In the genomic region with DNA sequence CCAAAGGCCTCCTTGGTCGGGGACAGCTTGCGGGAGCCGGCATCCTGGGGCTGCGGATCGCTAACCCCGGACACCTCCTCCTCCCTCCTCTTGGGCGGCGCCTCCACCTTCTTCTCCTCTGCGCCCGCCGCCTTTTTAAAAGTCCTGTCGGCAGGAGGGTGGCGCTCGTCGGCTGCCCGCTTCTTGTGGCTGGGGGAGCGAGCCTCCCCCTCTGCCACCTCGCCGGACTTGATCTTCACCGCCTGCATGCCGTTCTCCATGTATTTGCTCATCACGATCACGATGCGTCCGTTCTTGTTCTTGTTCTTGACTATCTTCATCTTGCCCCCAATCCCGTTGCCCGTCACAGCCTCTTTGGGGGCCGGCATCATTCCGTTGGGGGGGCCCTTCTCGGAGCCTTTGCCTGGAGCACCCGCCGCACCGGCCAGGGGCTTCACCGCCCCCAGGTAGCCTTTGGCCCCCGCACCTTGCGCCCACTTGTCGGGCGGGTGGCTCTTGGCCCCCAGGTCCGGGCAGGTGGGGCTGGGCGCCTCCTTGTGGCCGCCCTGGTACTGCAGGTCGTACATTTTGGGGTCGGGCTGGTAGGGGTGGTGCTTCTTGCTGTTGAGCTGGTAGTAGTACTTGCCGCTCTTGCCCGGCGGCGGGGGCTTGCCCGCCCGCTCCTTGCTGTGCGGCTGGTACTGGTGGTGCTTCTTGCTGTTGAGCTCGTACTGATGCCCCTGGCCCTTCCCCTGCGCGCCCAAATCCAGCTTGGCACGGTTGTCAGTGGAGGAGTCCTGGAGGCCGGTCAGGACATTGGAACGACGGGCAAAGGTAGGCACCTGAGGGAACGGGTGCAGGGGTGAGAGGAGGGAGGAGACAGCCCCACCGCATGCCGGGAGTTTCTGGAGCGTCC, we compare ENCODE assay signal across 8 cellular contexts. TPM values are rescaled to one million over a fixed set of nuclear protein-coding genes. Genes with fewer than 3 reads are reported as not detected.
DNase-seq lines count a peak whose midpoint lies in the region; ATAC-seq and TF ChIP-seq lines count a peak whose summit lies in the region.

No MANE protein-coding gene starts in this region.

- H3K4me3 Mint-ChIP-seq in Calu3 (ENCODE audit: low read depth, unreplicated experiment) (peak overlapping the region; percentile 50), brain (peak overlapping the region; percentile 68 to 98 (median 73)), nephron progenitor cell (peak overlapping the region; percentile 61)

- intact Hi-C loops in Calu3 (cut with micrococcal nuclease; ENCODE audit: unreplicated experiment): loop anchor here (5.0 kb wide), 1 partner anchor 38 kb away; a partner anchor contains a TSS

- no peak for TF ChIP-seq EP300 in Ishikawa (IDR thresholded peaks at IDR 0.05; ENCODE audit: borderline replicate concordance)

- TSS peak; percentile 0 for BruUV-seq in Calu3 (replicated peaks; lab: Mats Ljungman, UMichigan)

- peaks cover 27% of the 10 kb centered on the region for H3K4me1 Mint-ChIP-seq in Calu3 (ENCODE audit: low read depth, unreplicated experiment)
- H3K4me1 Mint-ChIP-seq in brain: peaks cover 63% of the 10 kb centered on the region
- H3K4me1 Mint-ChIP-seq in nephron progenitor cell: peaks cover 44% of the 10 kb centered on the region

- H3K36me3 Mint-ChIP-seq in Calu3 (ENCODE audit: insufficient read depth, unreplicated experiment) (peaks cover 85% of the 10 kb centered on the region), brain (peaks cover 24% of the 10 kb centered on the region), nephron progenitor cell (ENCODE audit: low read depth) (peaks cover 4% of the 10 kb centered on the region)

- H3K27ac Mint-ChIP-seq in Calu3 (ENCODE audit: unreplicated experiment): peak overlapping the region; percentile 21
- H3K27ac Mint-ChIP-seq in brain: peak overlapping the region in 2 of 5 experiments; percentile 61 to 78
- H3K27ac Mint-ChIP-seq in nephron progenitor cell: no peak overlapping the region

- DNase-seq in Calu3 (no peak), nephron progenitor cell (peak; percentile 76), A172 (ENCODE audit: low spot score) (no peak), OCI-M2 (lab: John Stamatoyannopoulos, UW; ENCODE audit: unreplicated experiment) (no peak), NOMO-1 (lab: John Stamatoyannopoulos, UW; ENCODE audit: unreplicated experiment in 2 of 2) (no peak)

- no peaks in the 10 kb centered on the region for H3K9me3 Mint-ChIP-seq in Calu3 (ENCODE audit: low read depth, unreplicated experiment)
- H3K9me3 Mint-ChIP-seq in brain: peaks cover 0 to 3% (median 0%) of the 10 kb centered on the region in 5 experiments
- no peaks in the 10 kb centered on the region for H3K9me3 Mint-ChIP-seq in nephron progenitor cell

- peak; percentile 51; the same call in 1 of the 2 replicates for TF ChIP-seq RAD21 in Ishikawa (IDR thresholded peaks at IDR 0.05; ENCODE audit: low read depth)

- H3K27me3 Mint-ChIP-seq in Calu3 (ENCODE audit: unreplicated experiment) (peaks cover 5% of the 10 kb centered on the region), brain (peaks cover 17% of the 10 kb centered on the region), nephron progenitor cell (ENCODE audit: low read depth, poor library complexity) (peaks cover 84% of the 10 kb centered on the region)

- ATAC-seq in GM18858 (IDR thresholded peaks at IDR 0.05; ENCODE audit: unreplicated experiment): no peak

- TF ChIP-seq CTCF in Calu3 (IDR thresholded peaks at IDR 0.05; ENCODE audit: unreplicated experiment) (peak; percentile 88), brain (conservative IDR thresholded peaks at IDR 0.05) (peak; percentile 58 to 84), nephron progenitor cell (IDR thresholded peaks at IDR 0.05) (peak; percentile 89)

- CTCF ChIA-PET in Calu3 (lab: Charles Lee): interaction anchor here (0.9 to 1.2 kb wide), 2 partner anchors 10 to 24 kb away, joined by 3 read pairs; no protein-coding TSS in a partner anchor

TF ChIP-seq in Ishikawa, 13 proteins besides CTCF, POLR2A, EP300 and RAD21:
- TF ChIP-seq ZBTB7A (IDR thresholded peaks at IDR 0.05; ENCODE audit: low read depth) (0 out of 2 replicates have a peak, but pooled peaks have one; percentile 28), TAF1 (IDR thresholded peaks at IDR 0.05; ENCODE audit: low read depth) (no peak)

RNA-seq across cellular contexts. Expression of a gene that starts 4.4 kb away (rescaled TPM):
- total RNA-seq in Calu3 (2022): 40.2 and 46.8 TPM in 2 replicates
- 30.6 TPM for polyA plus RNA-seq in brain (ENCODE audit: insufficient read depth, low read depth, low replicate concordance)
- 17.2 and 20.5 TPM in 2 replicates for total RNA-seq in A172 (2014; rRNA removed; shearing (Covaris generic))

RNA-seq across cellular contexts. Expression of a gene that starts 37.9 kb away (rescaled TPM):
- 11.1 and 11.8 TPM in 2 replicates for total RNA-seq in Calu3 (2022)
- 9.4 TPM for polyA plus RNA-seq in brain (ENCODE audit: insufficient read depth, low read depth, low replicate concordance)
- total RNA-seq in A172 (2014; rRNA removed; shearing (Covaris generic)): 7.9 and 8.8 TPM in 2 replicates

RNA-seq across cellular contexts. Expression of a gene that starts 56.9 kb away (rescaled TPM):
- 6.3 and 8.3 TPM in 2 replicates for total RNA-seq in Calu3 (2022)
- polyA plus RNA-seq in brain (ENCODE audit: insufficient read depth, low read depth, low replicate concordance): 36.4 TPM
- 24.7 and 27.2 TPM in 2 replicates for total RNA-seq in A172 (2014; rRNA removed; shearing (Covaris generic))
